In genomic region chr9:116546711-116547581, GRCh38 we compare ENCODE assay signal across 15 cellular contexts.
DNase-seq lines count a peak whose midpoint lies in the region; ATAC-seq lines count a peak whose summit lies in the region.
"Had no signal": no experiment of that assay in that cellular context is flagged by ENCODE, and none has a peak within 500 bp of the region (broad histone marks: within the 10 kb centered on the region; RNA-seq: fewer than 3 reads in every experiment).

No MANE protein-coding gene starts in this region.

- H3K4me3 ChIP-seq in BLaER1, result no peak overlapping the region
- H3K4me3 ChIP-seq: ovary, thyroid gland had no signal

- CTCF ChIA-PET in activated CD4-positive, alpha-beta memory T cell treated with anti-CD3 and anti-CD28 coated beads for 36 hours (lab: Charles Lee), result no interaction called here

- H3K36me3 Mint-ChIP-seq in activated CD4-positive, alpha-beta memory T cell treated with anti-CD3 and anti-CD28 coated beads for 36 hours, result no peaks in the 10 kb centered on the region
- H3K36me3 Mint-ChIP-seq: mesothelial cell of epicardium had no signal

- no peaks in the 10 kb centered on the region for H3K9me3 ChIP-seq in BLaER1
- H3K9me3 ChIP-seq: ovary, thyroid gland had no signal

- DNase-seq in MV-4-11 (lab: John Stamatoyannopoulos, UW) (peak; percentile 14), brain pericyte (ENCODE audit: low read depth, low spot score) (peak; percentile 67), left lobe of liver (ENCODE audit: low spot score) (peak; percentile 62), caudate nucleus (lab: John Stamatoyannopoulos, UW) (no peak)
- no peak for DNase-seq in activated CD4-positive, alpha-beta memory T cell treated with anti-CD3 and anti-CD28 coated beads for 36 hours
- no peak for DNase-seq in effector CD4-positive, alpha-beta T cell
- DNase-seq: DMS 273 treated with DMSO at 0.1 percent for 48 hours, NCI-H1694, NCI-H526 treated with DMSO at 0.1 percent for 48 hours, ovary, SHP77 treated with DMSO at 0.1 percent for 48 hours, thyroid gland had no signal

- H3K9me3 Mint-ChIP-seq in activated CD4-positive, alpha-beta memory T cell treated with anti-CD3 and anti-CD28 coated beads for 36 hours, result no peaks in the 10 kb centered on the region
- H3K9me3 Mint-ChIP-seq: mesothelial cell of epicardium had no signal

- H3K4me1 ChIP-seq in BLaER1, result peaks cover 81% of the 10 kb centered on the region

- ATAC-seq in left lobe of liver (peak; percentile 68), HG02798 (IDR thresholded peaks at IDR 0.05; ENCODE audit: poor library complexity, unreplicated experiment) (no peak)

- H3K27me3 Mint-ChIP-seq in activated CD4-positive, alpha-beta memory T cell treated with anti-CD3 and anti-CD28 coated beads for 36 hours, result no peaks in the 10 kb centered on the region

- no peak overlapping the region for H3K9ac ChIP-seq in BLaER1

- no peaks in the 10 kb centered on the region for H3K27me3 ChIP-seq in BLaER1
- H3K27me3 ChIP-seq: ovary, thyroid gland had no signal

- no peak overlapping the region for H3K4me3 Mint-ChIP-seq in activated CD4-positive, alpha-beta memory T cell treated with anti-CD3 and anti-CD28 coated beads for 36 hours
- H3K4me3 Mint-ChIP-seq: mesothelial cell of epicardium had no signal

- no peak overlapping the region for H3K27ac Mint-ChIP-seq in activated CD4-positive, alpha-beta memory T cell treated with anti-CD3 and anti-CD28 coated beads for 36 hours
- H3K27ac Mint-ChIP-seq: mesothelial cell of epicardium had no signal

- intact Hi-C loops in activated CD4-positive, alpha-beta memory T cell treated with anti-CD3 and anti-CD28 coated beads for 36 hours (cut with micrococcal nuclease), result no loop called here

- no peak overlapping the region for H3K27ac ChIP-seq in BLaER1
- H3K27ac ChIP-seq in caudate nucleus (ENCODE audit: low read depth, low read length), result no peak overlapping the region
- H3K27ac ChIP-seq: ovary, thyroid gland had no signal

- POLR2A ChIA-PET in activated CD4-positive, alpha-beta memory T cell treated with anti-CD3 and anti-CD28 coated beads for 36 hours (lab: Charles Lee), result no interaction called here

- peaks cover 5% of the 10 kb centered on the region for H3K4me1 Mint-ChIP-seq in activated CD4-positive, alpha-beta memory T cell treated with anti-CD3 and anti-CD28 coated beads for 36 hours (ENCODE audit: low read depth)

- H3K4me2 ChIP-seq in BLaER1, result peak overlapping the region; percentile 69; the same call in 1 of the 2 replicates

- no peaks in the 10 kb centered on the region for H4K20me1 ChIP-seq in BLaER1

- H3K36me3 ChIP-seq in BLaER1, result no peaks in the 10 kb centered on the region
- H3K36me3 ChIP-seq: ovary, thyroid gland had no signal

Comparison
In these comparisons a context has a peak if more than half of its experiments do, and no peak if none do; other contexts are left out.
1. DNase-seq: peak in MV-4-11 (single experiment), brain pericyte (single experiment) and left lobe of liver (single experiment); none in caudate nucleus (0 of 61), activated CD4-positive, alpha-beta memory T cell treated with anti-CD3 and anti-CD28 coated beads for 36 hours (single experiment) and effector CD4-positive, alpha-beta T cell (single experiment).